2 cellular contexts compared by ENCODE assay signal in the genomic region with DNA sequence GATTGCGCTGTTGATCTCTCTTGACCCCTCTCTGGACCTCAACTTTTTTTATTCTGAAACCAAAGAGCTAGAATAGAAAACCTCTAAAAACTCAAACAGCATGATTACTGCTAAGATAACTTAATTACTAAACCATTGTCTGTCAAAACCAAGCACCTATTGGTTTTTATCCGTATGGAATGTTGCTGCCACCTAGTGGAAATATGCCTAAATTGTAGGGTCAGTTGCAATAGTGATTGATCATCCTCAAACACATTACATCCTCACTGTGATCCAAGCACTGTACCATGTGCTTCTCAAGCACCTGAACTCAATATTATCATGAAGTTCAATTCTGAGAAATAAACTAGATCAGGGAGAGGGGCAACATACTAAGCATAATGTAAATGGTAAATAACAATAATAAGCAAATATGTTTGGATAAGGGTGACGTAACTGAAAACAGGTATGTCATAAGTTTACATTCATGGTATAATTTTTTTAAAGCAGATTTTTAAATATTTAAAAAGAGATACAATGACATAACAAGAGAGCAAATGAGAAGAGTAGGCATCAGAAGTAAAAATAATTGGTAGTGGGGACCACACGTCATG.
TF ChIP-seq lines count a peak whose summit lies in the region.

No MANE protein-coding gene starts in this region.

TF ChIP-seq in SK-N-SH treated with all-trans-retinoic acid at 6 μM for 48 hours, 23 proteins besides CTCF, POLR2A, EP300 and RAD21:
- no peak for TF ChIP-seq OSR1 (CRISPR knock-in tag; IDR thresholded peaks at IDR 0.05)
- TF ChIP-seq TOX (CRISPR knock-in tag; IDR thresholded peaks at IDR 0.05; ENCODE audit: borderline replicate concordance), result no peak
- TF ChIP-seq ZNF70 (CRISPR knock-in tag; IDR thresholded peaks at IDR 0.05), result no peak
- TF ChIP-seq RARB (CRISPR knock-in tag; IDR thresholded peaks at IDR 0.05), result no peak
- TF ChIP-seq ARNTL (CRISPR knock-in tag; IDR thresholded peaks at IDR 0.05; ENCODE audit: borderline replicate concordance, low read depth), result no peak
- no peak for TF ChIP-seq CSDC2 (CRISPR knock-in tag; IDR thresholded peaks at IDR 0.05)
- TF ChIP-seq ZFP3 (CRISPR knock-in tag; IDR thresholded peaks at IDR 0.05), result no peak
- TF ChIP-seq, protein P1, sequence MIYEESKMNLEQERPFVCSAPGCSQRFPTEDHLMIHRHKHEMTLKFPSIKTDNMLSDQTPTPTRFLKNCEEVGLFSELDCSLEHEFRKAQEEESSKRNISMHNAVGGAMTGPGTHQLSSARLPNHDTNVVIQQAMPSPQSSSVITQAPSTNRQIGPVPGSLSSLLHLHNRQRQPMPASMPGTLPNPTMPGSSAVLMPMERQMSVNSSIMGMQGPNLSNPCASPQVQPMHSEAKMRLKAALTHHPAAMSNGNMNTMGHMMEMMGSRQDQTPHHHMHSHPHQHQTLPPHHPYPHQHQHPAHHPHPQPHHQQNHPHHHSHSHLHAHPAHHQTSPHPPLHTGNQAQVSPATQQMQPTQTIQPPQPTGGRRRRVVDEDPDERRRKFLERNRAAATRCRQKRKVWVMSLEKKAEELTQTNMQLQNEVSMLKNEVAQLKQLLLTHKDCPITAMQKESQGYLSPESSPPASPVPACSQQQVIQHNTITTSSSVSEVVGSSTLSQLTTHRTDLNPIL (CRISPR knock-in tag; IDR thresholded peaks at IDR 0.05; ENCODE audit: low read depth), result no peak
- TF ChIP-seq GLIS3 (CRISPR knock-in tag; IDR thresholded peaks at IDR 0.05), result no peak
- no peak for TF ChIP-seq ZNF565 (CRISPR knock-in tag; conservative IDR thresholded peaks at IDR 0.05; ENCODE audit: low read depth)
- TF ChIP-seq, protein P2, sequence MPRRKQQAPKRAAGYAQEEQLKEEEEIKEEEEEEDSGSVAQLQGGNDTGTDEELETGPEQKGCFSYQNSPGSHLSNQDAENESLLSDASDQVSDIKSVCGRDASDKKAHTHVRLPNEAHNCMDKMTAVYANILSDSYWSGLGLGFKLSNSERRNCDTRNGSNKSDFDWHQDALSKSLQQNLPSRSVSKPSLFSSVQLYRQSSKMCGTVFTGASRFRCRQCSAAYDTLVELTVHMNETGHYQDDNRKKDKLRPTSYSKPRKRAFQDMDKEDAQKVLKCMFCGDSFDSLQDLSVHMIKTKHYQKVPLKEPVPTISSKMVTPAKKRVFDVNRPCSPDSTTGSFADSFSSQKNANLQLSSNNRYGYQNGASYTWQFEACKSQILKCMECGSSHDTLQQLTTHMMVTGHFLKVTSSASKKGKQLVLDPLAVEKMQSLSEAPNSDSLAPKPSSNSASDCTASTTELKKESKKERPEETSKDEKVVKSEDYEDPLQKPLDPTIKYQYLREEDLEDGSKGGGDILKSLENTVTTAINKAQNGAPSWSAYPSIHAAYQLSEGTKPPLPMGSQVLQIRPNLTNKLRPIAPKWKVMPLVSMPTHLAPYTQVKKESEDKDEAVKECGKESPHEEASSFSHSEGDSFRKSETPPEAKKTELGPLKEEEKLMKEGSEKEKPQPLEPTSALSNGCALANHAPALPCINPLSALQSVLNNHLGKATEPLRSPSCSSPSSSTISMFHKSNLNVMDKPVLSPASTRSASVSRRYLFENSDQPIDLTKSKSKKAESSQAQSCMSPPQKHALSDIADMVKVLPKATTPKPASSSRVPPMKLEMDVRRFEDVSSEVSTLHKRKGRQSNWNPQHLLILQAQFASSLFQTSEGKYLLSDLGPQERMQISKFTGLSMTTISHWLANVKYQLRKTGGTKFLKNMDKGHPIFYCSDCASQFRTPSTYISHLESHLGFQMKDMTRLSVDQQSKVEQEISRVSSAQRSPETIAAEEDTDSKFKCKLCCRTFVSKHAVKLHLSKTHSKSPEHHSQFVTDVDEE (CRISPR knock-in tag; IDR thresholded peaks at IDR 0.05), result no peak
- no peak for TF ChIP-seq PPARA (CRISPR knock-in tag; IDR thresholded peaks at IDR 0.05; ENCODE audit: borderline replicate concordance)
- TF ChIP-seq ZNF8 (CRISPR knock-in tag; IDR thresholded peaks at IDR 0.05), result no peak
- TF ChIP-seq ZC3H10 (CRISPR knock-in tag; IDR thresholded peaks at IDR 0.05), result no peak
- no peak for TF ChIP-seq SNAI2 (CRISPR knock-in tag; IDR thresholded peaks at IDR 0.05)
- no peak for TF ChIP-seq BACH2 (CRISPR knock-in tag; IDR thresholded peaks at IDR 0.05; ENCODE audit: borderline replicate concordance)

TF ChIP-seq in H1, 55 proteins besides CTCF, POLR2A, EP300 and RAD21:
- TF ChIP-seq CEBPB (IDR thresholded peaks at IDR 0.05; ENCODE audit: low read depth, low read length), result 0 out of 2 replicates have a peak, but pooled peaks have one; percentile 6
- no peak for TF ChIP-seq TCF12 (IDR thresholded peaks at IDR 0.05; ENCODE audit: low read depth, low read length)
